ENCODE assay signal across 20 cellular contexts in the genomic region with DNA sequence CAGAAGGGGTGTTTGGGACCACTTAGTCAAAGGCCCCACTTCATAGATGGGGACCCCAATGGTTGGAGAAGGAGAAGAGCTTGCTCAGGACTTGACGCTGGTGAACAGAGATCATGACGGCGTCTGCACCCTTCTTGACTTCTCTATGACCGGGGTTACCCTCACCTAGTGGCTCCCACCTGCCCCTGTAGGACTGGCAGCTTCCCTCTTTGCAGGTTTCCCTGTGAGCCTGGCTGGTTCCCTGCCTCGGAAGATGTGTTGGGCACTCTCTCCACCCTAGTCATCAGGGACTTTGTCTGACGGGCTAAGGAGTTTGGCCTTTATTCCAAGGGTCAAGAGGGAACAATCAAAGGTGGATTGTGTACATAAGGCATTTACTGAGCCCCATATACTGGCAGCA. TPM values are rescaled to one million over a fixed set of nuclear protein-coding genes. Genes with fewer than 3 reads are reported as not detected.
DNase-seq lines count a peak whose midpoint lies in the region; ATAC-seq and TF ChIP-seq lines count a peak whose summit lies in the region.
"Had no signal": no experiment of that assay in that cellular context is flagged by ENCODE, and none has a peak within 500 bp of the region (broad histone marks: within the 10 kb centered on the region; RNA-seq: fewer than 3 reads in every experiment).

No MANE protein-coding gene starts in this region.

- H3K4ac ChIP-seq in H9 (ENCODE audit: low read depth, low read length) = no peak overlapping the region

- WGBS in H9 (ENCODE audit: extremely low coverage, insufficient read length, low lambda C conversion rate) = no CpG with 5 or more reads among the region's 6 CpGs
- 96% methylated on average over 6 of the region's 6 CpGs for WGBS in mammary epithelial cell (ENCODE audit: low coverage, missing lambda C conversion rate)
- 83% methylated on average over 6 of the region's 6 CpGs for WGBS in SK-N-SH (ENCODE audit: low lambda C conversion rate)

- ATAC-seq in lower lobe of right lung (no peak), HG03175 (IDR thresholded peaks at IDR 0.05; ENCODE audit: unreplicated experiment) (no peak)
- ATAC-seq: CD8-positive, alpha-beta T cell; K562 had no signal

- H3K36me3 ChIP-seq in mammary epithelial cell (ENCODE audit: insufficient read depth, low read length) (no peaks in the 10 kb centered on the region), lower lobe of right lung (peaks cover 13% of the 10 kb centered on the region), SK-N-SH (replicated peaks in 1 of 2; ENCODE audit: control insufficient read depth in 1 of 2, insufficient read depth in 2 of 2, low read length in 1 of 2) (no peaks in the 10 kb centered on the region)
- H3K36me3 ChIP-seq: BE2C had no signal

- H4K20me1 ChIP-seq in H9 (ENCODE audit: control insufficient read depth, insufficient read depth, insufficient read length) (no peaks in the 10 kb centered on the region), mammary epithelial cell (ENCODE audit: insufficient read depth, low read length) (no peaks in the 10 kb centered on the region), SK-N-SH (ENCODE audit: insufficient read depth) (no peaks in the 10 kb centered on the region)

- no peak overlapping the region for H3K4me2 ChIP-seq in H9 (ENCODE audit: insufficient read depth, insufficient read length, low read length)
- peak overlapping the region; percentile 53 for H3K4me2 ChIP-seq in mammary epithelial cell (ENCODE audit: insufficient read depth, low read depth, low read length)
- H3K4me2 ChIP-seq in SK-N-SH = no peak overlapping the region

- intact Hi-C loops in CD14-positive monocyte (cut with micrococcal nuclease) = no loop called here
- intact Hi-C loops in mammary epithelial cell (cut with micrococcal nuclease) = no loop called here
- intact Hi-C loops in lower lobe of right lung (cut with DNase I) = no loop called here

- H3K4me3 Mint-ChIP-seq in CD14-positive monocyte (no peak overlapping the region), H9 (no peak overlapping the region)
- H3K4me3 Mint-ChIP-seq: CD8-positive, alpha-beta T cell had no signal

- in situ Hi-C loops in mammary epithelial cell (cut with MboI; ENCODE audit: low sequenced_read_pairs in 2 of 2) = no loop called here

- H3K4me1 ChIP-seq in H9 (ENCODE audit: insufficient read depth, low read length) (no peaks in the 10 kb centered on the region), mammary epithelial cell (ENCODE audit: insufficient read depth, low read length) (peaks cover 28% of the 10 kb centered on the region), lower lobe of right lung (peaks cover 4% of the 10 kb centered on the region), SK-N-SH (ENCODE audit: control insufficient read depth in 1 of 2, insufficient read depth in 2 of 2, low read depth in 1 of 2, low read length in 1 of 2) (peaks cover 0 to 27% of the 10 kb centered on the region in 2 experiments; a peak in 1 of 4 replicates)

- CTCF ChIA-PET in mammary epithelial cell (lab: Charles Lee; ENCODE audit: low non-redundant PET) (no interaction called here), SK-N-SH (lab: Yijun Ruan, JAX) (interaction anchor here (1.7 kb wide), 1 partner anchor 9 kb away, joined by 3 read pairs; no protein-coding TSS in a partner anchor)

- H2AFZ ChIP-seq in H9 (ENCODE audit: low read length) = no peak overlapping the region
- peak overlapping the region; percentile 91 for H2AFZ ChIP-seq in mammary epithelial cell (ENCODE audit: low read depth, low read length)
- H2AFZ ChIP-seq in SK-N-SH (ENCODE audit: low read depth) = no peak overlapping the region

- H4K8ac ChIP-seq in H9 (replicated peaks; ENCODE audit: insufficient read length, low read depth, low read length) = no peak overlapping the region

- POLR2A ChIA-PET in SK-N-SH (lab: Yijun Ruan, JAX) = interaction anchor here (1.4 kb wide), 1 partner anchor 10 kb away, joined by 3 read pairs; no protein-coding TSS in a partner anchor

- H3F3A ChIP-seq in SK-N-SH (replicated peaks; ENCODE audit: insufficient read depth) = no peaks in the 10 kb centered on the region

- DNase-seq in CD14-positive monocyte (ENCODE audit: low spot score) (peak; percentile 17), H9 (peak; percentile 23), mammary epithelial cell (no peak), lower lobe of right lung (peak; percentile 16), SK-N-SH (no peak), MV-4-11 (lab: John Stamatoyannopoulos, UW) (no peak)
- DNase-seq in activated CD4-positive, alpha-beta T cell treated with anti-CD3 and anti-CD28 coated beads, Interleukin-2, amount 50 U/mL, for 4 hours = no peak
- DNase-seq: BE2C; CD8-positive, alpha-beta T cell; DMS 273 treated with DMSO at 0.1 percent for 48 hours; HCEC 1CT; NCI-H1092 treated with DMSO at 0.1 percent for 48 hours; NCI-H1694; NCI-H2107; NCI-H226; NCI-H526; Right ventricle myocardium superior had no signal

- H2BK20ac ChIP-seq in H9 (ENCODE audit: low read depth, low read length, poor library complexity, severe bottlenecking) = no peak overlapping the region

- H3K27me3 ChIP-seq in H9 (ENCODE audit: insufficient read depth, low read length) (no peaks in the 10 kb centered on the region; the same call in 1 of the 2 replicates), mammary epithelial cell (ENCODE audit: insufficient read depth, low read length) (no peaks in the 10 kb centered on the region), lower lobe of right lung (ENCODE audit: low read depth) (no peaks in the 10 kb centered on the region), SK-N-SH (ENCODE audit: insufficient read depth) (no peaks in the 10 kb centered on the region)
- H3K27me3 ChIP-seq: BE2C had no signal

- TF ChIP-seq CTCF in CD14-positive monocyte (IDR thresholded peaks at IDR 0.05) (no peak), H9 (conservative IDR thresholded peaks at IDR 0.05) (no peak), mammary epithelial cell (conservative IDR thresholded peaks at IDR 0.05 in 1 of 2, IDR thresholded peaks at IDR 0.05 in 1 of 2; ENCODE audit: extremely low read depth in 1 of 2, insufficient read depth in 1 of 2, low read depth in 1 of 2, low read length in 2 of 2) (no peak), lower lobe of right lung (IDR thresholded peaks at IDR 0.05) (no peak), SK-N-SH (IDR thresholded peaks at IDR 0.05) (no peak)

- dilution Hi-C loops in mammary epithelial cell (cut with HindIII; ENCODE audit: low sequenced_read_pairs) = no loop called here

- H3K18ac ChIP-seq in H9 (ENCODE audit: insufficient read length, low read depth, low read length) = no peak overlapping the region

- no peaks in the 10 kb centered on the region for H3K36me3 Mint-ChIP-seq in CD14-positive monocyte
- no peaks in the 10 kb centered on the region for H3K36me3 Mint-ChIP-seq in H9 (ENCODE audit: insufficient read depth in 1 of 3, low read depth in 3 of 3)
- H3K36me3 Mint-ChIP-seq: CD8-positive, alpha-beta T cell had no signal

- no peak overlapping the region for H3K23ac ChIP-seq in H9 (ENCODE audit: insufficient read length, low read depth, low read length)

- no peak overlapping the region for H3T11ph ChIP-seq in H9 (ENCODE audit: low read length)

- no peaks in the 10 kb centered on the region for H3K79me1 ChIP-seq in H9 (ENCODE audit: insufficient read depth, low read depth, low read length, poor library complexity, severe bottlenecking)

- BruUV-seq in mammary epithelial cell (replicated peaks; lab: Mats Ljungman, UMichigan) = TSS peak; percentile 65

- no peak for TF ChIP-seq EP300 in SK-N-SH (IDR thresholded peaks at IDR 0.05; ENCODE audit: borderline replicate concordance in 1 of 2, low read depth in 1 of 2, low read length in 1 of 2)

- H3K27ac Mint-ChIP-seq in CD14-positive monocyte (no peak overlapping the region), H9 (no peak overlapping the region)
- H3K27ac Mint-ChIP-seq: CD8-positive, alpha-beta T cell had no signal

- H3K79me2 ChIP-seq in H9 (ENCODE audit: insufficient read depth, low read length) = no peaks in the 10 kb centered on the region
- no peaks in the 10 kb centered on the region for H3K79me2 ChIP-seq in mammary epithelial cell (ENCODE audit: insufficient read depth, low read length)
- H3K79me2 ChIP-seq in SK-N-SH (ENCODE audit: insufficient read depth) = no peaks in the 10 kb centered on the region

- H3K9me3 Mint-ChIP-seq in CD14-positive monocyte (no peaks in the 10 kb centered on the region), H9 (no peaks in the 10 kb centered on the region; a peak in 1 of 5 replicates)
- H3K9me3 Mint-ChIP-seq: CD8-positive, alpha-beta T cell had no signal

- H2BK120ac ChIP-seq in H9 (ENCODE audit: low read depth, low read length, poor library complexity, severe bottlenecking) = no peak overlapping the region

- no peaks in the 10 kb centered on the region for H3K9me2 ChIP-seq in SK-N-SH

- no peak for TF ChIP-seq RAD21 in SK-N-SH (IDR thresholded peaks at IDR 0.05; ENCODE audit: low read length)

- no peak overlapping the region for H4K5ac ChIP-seq in H9 (ENCODE audit: insufficient read length, low read depth, low read length)

- H3K9ac ChIP-seq in H9 (ENCODE audit: extremely low read depth, insufficient read length, low read length) (no peak overlapping the region), mammary epithelial cell (ENCODE audit: insufficient read depth, low read length) (no peak overlapping the region), SK-N-SH (no peak overlapping the region)

- H3K27ac ChIP-seq in H9 (ENCODE audit: insufficient read length, low read depth, low read length) (no peak overlapping the region), mammary epithelial cell (ENCODE audit: insufficient read depth, low read depth, low read length) (peak overlapping the region; percentile 95), lower lobe of right lung (peak overlapping the region; percentile 14), SK-N-SH (ENCODE audit: low read depth in 2 of 2, low read length in 1 of 2) (no peak overlapping the region)

- H3K14ac ChIP-seq in H9 (ENCODE audit: insufficient read depth, low read length) = no peak overlapping the region

- no peak overlapping the region for H2BK5ac ChIP-seq in H9 (ENCODE audit: insufficient read length, low read length)

- peaks cover 9 to 26% (median 16%) of the 10 kb centered on the region in 3 donors for H3K27me3 Mint-ChIP-seq in CD14-positive monocyte (ENCODE audit: low read depth in 3 of 3)
- peaks cover 18% of the 10 kb centered on the region for H3K27me3 Mint-ChIP-seq in H9 (ENCODE audit: low read depth)

- no peak overlapping the region for H3K4me3 ChIP-seq in mammary epithelial cell (replicated peaks in 1 of 3; ENCODE audit: insufficient read depth in 1 of 3, low read depth in 2 of 3, low read length in 3 of 3)
- no peak overlapping the region for H3K4me3 ChIP-seq in lower lobe of right lung
- H3K4me3 ChIP-seq in SK-N-SH (ENCODE audit: low read depth in 2 of 2, low read length in 1 of 2) = no peak overlapping the region
- H3K4me3 ChIP-seq: K562 had no signal

- no peak overlapping the region for H2BK15ac ChIP-seq in H9 (ENCODE audit: low read depth, low read length)

- H3K56ac ChIP-seq in H9 (ENCODE audit: insufficient read length, low read depth, low read length) = no peak overlapping the region

- H3K23me2 ChIP-seq in H9 (ENCODE audit: insufficient read length, low read depth, low read length, poor library complexity, severe bottlenecking) = no peaks in the 10 kb centered on the region

- no peak overlapping the region for H2AK5ac ChIP-seq in H9 (ENCODE audit: insufficient read length, low read length)

- no peaks in the 10 kb centered on the region for H3K9me3 ChIP-seq in H9 (ENCODE audit: control insufficient read depth, low read depth, low read length)
- no peaks in the 10 kb centered on the region for H3K9me3 ChIP-seq in mammary epithelial cell (replicated peaks; ENCODE audit: insufficient read depth, low read length)
- H3K9me3 ChIP-seq in lower lobe of right lung = no peaks in the 10 kb centered on the region
- no peaks in the 10 kb centered on the region for H3K9me3 ChIP-seq in SK-N-SH
- H3K9me3 ChIP-seq: BE2C had no signal

- H3K4me1 Mint-ChIP-seq in CD14-positive monocyte (no peaks in the 10 kb centered on the region), H9 (0 out of 4 replicates have a peak, but pooled peaks cover 0 to 2% of the 10 kb centered on the region in 2 experiments)

- no peak overlapping the region for H4K91ac ChIP-seq in H9 (ENCODE audit: insufficient read length, low read depth, low read length)

- H2BK12ac ChIP-seq in H9 (ENCODE audit: insufficient read length, low read depth, low read length) = no peak overlapping the region

RNA-seq across cellular contexts. Expression of a gene that starts 22.7 kb away (rescaled TPM):
- polyA plus RNA-seq in CD14-positive monocyte (not detected), mammary epithelial cell (0.03 TPM), SK-N-SH (2012; rRNA removed) (0.02 and 0.05 TPM in 2 replicates)
- total RNA-seq in H9 (2021) (not detected in 2 replicates), mammary epithelial cell (under 1 TPM in 1 of 2 donors, not detected in 1; 0.33 TPM), lower lobe of right lung (22.3 TPM)
- not detected for polyA minus RNA-seq in mammary epithelial cell
- 0.05 and 0.19 TPM in 2 replicates for polyA plus RNA-seq in SK-N-SH (2012; cell fraction: cytosol; rRNA removed)
- 0.45 and 0.75 TPM in 2 replicates for polyA plus RNA-seq in SK-N-SH (2012; cell fraction: nucleus; rRNA removed)
- total RNA-seq: CD8-positive, alpha-beta T cell; Daoy; K562; Right ventricle myocardium superior had no signal
- polyA plus RNA-seq: K562 had no signal

Comparison
In these comparisons a context has a peak if more than half of its experiments do, and no peak if none do; other contexts are left out.
1. DNase-seq: peak in CD14-positive monocyte (single experiment), H9 (single experiment) and lower lobe of right lung (single experiment); none in mammary epithelial cell (single experiment), SK-N-SH (single experiment), MV-4-11 (single experiment) and activated CD4-positive, alpha-beta T cell treated with anti-CD3 and anti-CD28 coated beads, Interleukin-2, amount 50 U/mL, for 4 hours (0 of 2).
2. H3K27ac ChIP-seq: peak in mammary epithelial cell (single experiment) and lower lobe of right lung (single experiment); none in H9 (single experiment) and SK-N-SH (0 of 2).
3. RNA of a gene that starts 22.7 kb away (total RNA-seq): 22.3 TPM in lower lobe of right lung (single experiment); 0.33 TPM in mammary epithelial cell and not detected in H9; every median in the first group is over 10 times any median in the second.